ENCODE assay signal across 33 cellular contexts in genomic region chr12:76639646-76640045, GRCh38.
"Had no signal": no experiment of that assay in that cellular context is flagged by ENCODE, and none has a peak within 500 bp of the region (broad histone marks: within the 10 kb centered on the region; RNA-seq: fewer than 3 reads in every experiment).

No MANE protein-coding gene starts in this region.

- ATAC-seq: activated CD4-positive, alpha-beta T cell treated with anti-CD3 and anti-CD28 coated beads for 36 hours; activated CD4-positive, CD25-positive, alpha-beta regulatory T cell treated with anti-CD3 and anti-CD28 coated beads, Interleukin-2, amount 50 U/mL, for 24 hours; activated CD8-positive, alpha-beta memory T cell treated with anti-CD3 and anti-CD28 coated beads, Interleukin-2, amount 10 ng/mL, durations not matched to agents 7 days and 5 days; activated naive CD8-positive, alpha-beta T cell treated with anti-CD3 and anti-CD28 coated beads, Interleukin-2, amount 50 U/mL, for 24 hours; PC-3 had no signal

- DNase-seq: activated CD4-positive, alpha-beta memory T cell treated with anti-CD3 and anti-CD28 coated beads, Interleukin-2, amount 10 ng/mL, durations not matched to agents 7 days and 5 days; activated CD4-positive, alpha-beta T cell treated with anti-CD3 and anti-CD28 coated beads for 36 hours; activated CD4-positive, alpha-beta T cell treated with anti-CD3 and anti-CD28 coated beads, Interleukin-2, amount 50 U/mL, for 1 hour; activated CD8-positive, alpha-beta memory T cell treated with anti-CD3 and anti-CD28 coated beads for 24 hours; activated CD8-positive, alpha-beta memory T cell treated with anti-CD3 and anti-CD28 coated beads, Interleukin-2, amount 10 ng/mL, durations not matched to agents 7 days and 5 days; activated CD8-positive, alpha-beta memory T cell treated with anti-CD3 and anti-CD28 coated beads, Interleukin-2, amount 50 U/mL, for 48 hours; activated effector memory CD4-positive, alpha-beta T cell treated with Interleukin-2 at 50 U/mL for 16 hours; activated naive CD4-positive, alpha-beta T cell treated with anti-CD3 and anti-CD28 coated beads, Interleukin-2, amount 10 ng/mL, durations not matched to agents 7 days and 5 days; activated naive CD8-positive, alpha-beta T cell treated with anti-CD3 and anti-CD28 coated beads, Interleukin-2, amount 50 U/mL, for 24 hours; activated T-cell treated with anti-CD3 and anti-CD28 coated beads, Interleukin-2, amount 50 U/mL, for 48 hours; brain microvascular endothelial cell; NCI-H1092 treated with DMSO at 0.1 percent for 48 hours; NCI-H1417; NCI-H146; NCI-H187; NCI-H2029 treated with DMSO at 0.1 percent for 48 hours; NCI-H2107; NCI-H2171; NCI-H510A; NCI-H526; NCI-H748 treated with DMSO at 0.1 percent for 48 hours; NK-92 treated with Interleukin-12 subunit alpha and Interleukin-12 subunit beta, amount 100 ng/mL, for 24 hours; PC-3; Peyer's patch; RPMI8226; SHP77 treated with DMSO at 0.1 percent for 48 hours; SK-N-SH had no signal

- H3K27me3 Mint-ChIP-seq: activated CD4-positive, alpha-beta memory T cell treated with anti-CD3 and anti-CD28 coated beads, Interleukin-2, amount 10 ng/mL, durations not matched to agents 7 days and 5 days; activated CD4-positive, alpha-beta T cell treated with anti-CD3 and anti-CD28 coated beads for 36 hours; activated CD8-positive, alpha-beta memory T cell treated with anti-CD3 and anti-CD28 coated beads, Interleukin-2, amount 10 ng/mL, durations not matched to agents 7 days and 5 days; activated naive CD8-positive, alpha-beta T cell; activated naive CD8-positive, alpha-beta T cell treated with anti-CD3 and anti-CD28 coated beads, Interleukin-2, amount 50 U/mL, for 24 hours; central memory CD8-positive, alpha-beta T cell had no signal

- H3K36me3 ChIP-seq: brain microvascular endothelial cell, Peyer's patch, SJSA1 had no signal

- H3K27ac ChIP-seq: brain microvascular endothelial cell, Peyer's patch, SJSA1 had no signal

- H3K9me2 ChIP-seq: SK-N-SH had no signal

- H3K4me3 ChIP-seq: Peyer's patch, SJSA1 had no signal

- H3K27ac Mint-ChIP-seq: activated CD4-positive, alpha-beta memory T cell treated with anti-CD3 and anti-CD28 coated beads, Interleukin-2, amount 10 ng/mL, durations not matched to agents 7 days and 5 days; activated CD4-positive, alpha-beta T cell treated with anti-CD3 and anti-CD28 coated beads for 36 hours; activated CD8-positive, alpha-beta memory T cell treated with anti-CD3 and anti-CD28 coated beads, Interleukin-2, amount 10 ng/mL, durations not matched to agents 7 days and 5 days; activated naive CD4-positive, alpha-beta T cell treated with anti-CD3 and anti-CD28 coated beads, Interleukin-2, amount 10 ng/mL, durations not matched to agents 7 days and 5 days; activated naive CD8-positive, alpha-beta T cell; activated naive CD8-positive, alpha-beta T cell treated with anti-CD3 and anti-CD28 coated beads, Interleukin-2, amount 50 U/mL, for 24 hours; T-helper 1 cell treated with Interleukin-12 subunit alpha and Interleukin-12 subunit beta and Interleukin-4 antibody, amounts not matched to agents 30 μg/mL and 1 μg/mL, for 36 hours; T-helper 2 cell treated with Interferon-gamma antibody and Interleukin-4, amounts not matched to agents 5 μg/mL and 100 μg/mL, for 36 hours had no signal

- H3K9ac ChIP-seq: SK-N-SH had no signal

- H3K4me2 ChIP-seq: SK-N-SH had no signal

- H3K9me3 ChIP-seq: Peyer's patch, SJSA1, SK-N-SH had no signal

- H3K9me3 Mint-ChIP-seq: activated CD4-positive, alpha-beta memory T cell treated with anti-CD3 and anti-CD28 coated beads, Interleukin-2, amount 10 ng/mL, durations not matched to agents 7 days and 5 days; activated naive CD4-positive, alpha-beta T cell treated with anti-CD3 and anti-CD28 coated beads, Interleukin-2, amount 10 ng/mL, durations not matched to agents 7 days and 5 days; activated naive CD8-positive, alpha-beta T cell treated with anti-CD3 and anti-CD28 coated beads, Interleukin-2, amount 50 U/mL, for 24 hours; central memory CD8-positive, alpha-beta T cell; T-helper 1 cell treated with Interleukin-12 subunit alpha and Interleukin-12 subunit beta and Interleukin-4 antibody, amounts not matched to agents 30 μg/mL and 1 μg/mL, for 36 hours; T-helper 2 cell treated with Interferon-gamma antibody and Interleukin-4, amounts not matched to agents 5 μg/mL and 100 μg/mL, for 36 hours had no signal

- H3K36me3 Mint-ChIP-seq: activated CD8-positive, alpha-beta memory T cell treated with anti-CD3 and anti-CD28 coated beads, Interleukin-2, amount 10 ng/mL, durations not matched to agents 7 days and 5 days; activated naive CD4-positive, alpha-beta T cell treated with anti-CD3 and anti-CD28 coated beads, Interleukin-2, amount 10 ng/mL, durations not matched to agents 7 days and 5 days; activated naive CD8-positive, alpha-beta T cell had no signal

- H3K4me3 Mint-ChIP-seq: activated CD4-positive, alpha-beta memory T cell treated with anti-CD3 and anti-CD28 coated beads, Interleukin-2, amount 10 ng/mL, durations not matched to agents 7 days and 5 days; activated CD4-positive, alpha-beta T cell treated with anti-CD3 and anti-CD28 coated beads for 36 hours; activated CD8-positive, alpha-beta memory T cell treated with anti-CD3 and anti-CD28 coated beads, Interleukin-2, amount 10 ng/mL, durations not matched to agents 7 days and 5 days; activated naive CD4-positive, alpha-beta T cell treated with anti-CD3 and anti-CD28 coated beads, Interleukin-2, amount 10 ng/mL, durations not matched to agents 7 days and 5 days; activated naive CD8-positive, alpha-beta T cell; activated naive CD8-positive, alpha-beta T cell treated with anti-CD3 and anti-CD28 coated beads, Interleukin-2, amount 50 U/mL, for 24 hours; central memory CD8-positive, alpha-beta T cell; T-helper 1 cell treated with Interleukin-12 subunit alpha and Interleukin-12 subunit beta and Interleukin-4 antibody, amounts not matched to agents 30 μg/mL and 1 μg/mL, for 36 hours; T-helper 2 cell treated with Interferon-gamma antibody and Interleukin-4, amounts not matched to agents 5 μg/mL and 100 μg/mL, for 36 hours had no signal

- H3K27me3 ChIP-seq: brain microvascular endothelial cell, Peyer's patch, SJSA1 had no signal

- H3K4me1 Mint-ChIP-seq: central memory CD8-positive, alpha-beta T cell had no signal

- H3K4me1 ChIP-seq: Peyer's patch had no signal
